ENCODE assay signal across 17 cellular contexts in the genomic region with DNA sequence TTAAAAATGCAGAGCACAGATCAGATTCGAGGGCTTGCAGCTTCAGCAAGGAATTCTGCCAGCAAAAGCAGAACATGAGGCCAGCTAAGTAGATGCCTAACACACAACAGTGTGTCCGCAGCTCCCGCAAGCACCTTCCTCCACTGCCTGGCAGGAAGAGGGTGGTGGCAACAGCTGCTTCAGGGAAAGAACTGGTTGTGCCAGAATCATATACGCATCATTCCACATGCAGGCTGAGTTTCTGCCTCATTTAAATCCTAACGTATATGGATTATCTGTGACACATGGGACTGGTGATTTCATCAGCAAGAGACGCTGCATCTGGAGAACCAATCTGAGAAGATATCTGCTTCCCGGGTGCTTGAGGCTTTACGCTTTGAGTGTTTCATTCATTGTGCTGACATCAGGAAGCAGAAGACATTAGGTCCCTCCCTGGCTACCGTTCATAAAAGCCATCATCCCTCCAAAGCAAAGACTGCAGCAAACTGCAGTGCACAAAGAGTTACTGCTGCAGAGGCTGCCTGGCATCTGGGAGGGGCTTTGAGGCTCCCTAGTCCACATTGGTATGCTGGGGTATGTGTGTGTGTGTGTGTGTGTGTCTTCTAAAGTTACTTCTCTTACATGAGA.
DNase-seq lines count a peak whose midpoint lies in the region; ATAC-seq and TF ChIP-seq lines count a peak whose summit lies in the region.
"Had no signal": no experiment of that assay in that cellular context is flagged by ENCODE, and none has a peak within 500 bp of the region (broad histone marks: within the 10 kb centered on the region; RNA-seq: fewer than 3 reads in every experiment).

No MANE protein-coding gene starts in this region.

- ATAC-seq in GM21423 (IDR thresholded peaks at IDR 0.05; ENCODE audit: unreplicated experiment) (no peak), right cardiac atrium (no peak), GM21381 (IDR thresholded peaks at IDR 0.05; ENCODE audit: unreplicated experiment) (no peak)
- ATAC-seq: activated naive CD4-positive, alpha-beta T cell treated with anti-CD3 and anti-CD28 coated beads, Interleukin-2, amount 50 U/mL, for 72 hours; left ventricle myocardium superior; T-helper 17 cell had no signal

- H3K4me1 ChIP-seq in endodermal cell (ENCODE audit: control insufficient read depth, insufficient read depth, low read length): no peaks in the 10 kb centered on the region
- H3K4me1 ChIP-seq in right cardiac atrium (ENCODE audit: control insufficient read depth, insufficient read depth, low read length): no peaks in the 10 kb centered on the region
- H3K4me1 ChIP-seq: BLaER1 had no signal

- H3K4me3 ChIP-seq in endodermal cell (ENCODE audit: low read length): no peak overlapping the region
- H3K4me3 ChIP-seq in right cardiac atrium (ENCODE audit: low read length): no peak overlapping the region
- H3K4me3 ChIP-seq: BLaER1 had no signal

- no peaks in the 10 kb centered on the region for H3K27me3 Mint-ChIP-seq in endodermal cell (ENCODE audit: insufficient read depth)
- H3K27me3 Mint-ChIP-seq: T-helper 17 cell had no signal

- H3K27ac Mint-ChIP-seq in endodermal cell: no peak overlapping the region
- H3K27ac Mint-ChIP-seq: activated naive CD4-positive, alpha-beta T cell treated with anti-CD3 and anti-CD28 coated beads, Interleukin-2, amount 50 U/mL, for 72 hours; T-helper 17 cell had no signal

- no peak overlapping the region for H3K9ac ChIP-seq in endodermal cell (ENCODE audit: extremely low read depth, low read length, poor library complexity, severe bottlenecking)
- H3K9ac ChIP-seq: BLaER1 had no signal

- TF ChIP-seq CTCF in C4-2B (conservative IDR thresholded peaks at IDR 0.05) (no peak), endodermal cell (conservative IDR thresholded peaks at IDR 0.05) (no peak)

- intact Hi-C loops in right cardiac atrium (cut with DNase I): no loop called here

- peak; percentile 23 for DNase-seq in NCI-H345 treated with DMSO at 0.1 percent for 48 hours (lab: John Stamatoyannopoulos, UW; ENCODE audit: unreplicated experiment)
- peak; percentile 63 for DNase-seq in endodermal cell
- DNase-seq in occipital lobe (lab: John Stamatoyannopoulos, UW): peak; percentile 71
- no peak for DNase-seq in activated CD4-positive, alpha-beta T cell treated with anti-CD3 and anti-CD28 coated beads, Interleukin-2, amount 50 U/mL, for 48 hours
- DNase-seq in right cardiac atrium: no peak
- DNase-seq: cortex of kidney; GF-D8; left ventricle myocardium superior; MV-4-11; stimulated activated CD4-positive, alpha-beta T cell treated with anti-CD3 and anti-CD28 coated beads, Interleukin-4, amount 100 ng/mL, for 1 hour; stimulated activated naive CD4-positive, alpha-beta T cell; T-helper 17 cell had no signal

- no peaks in the 10 kb centered on the region for H3K4me1 Mint-ChIP-seq in endodermal cell
- H3K4me1 Mint-ChIP-seq: T-helper 17 cell had no signal

- peak overlapping the region; percentile 64 for H3K27ac ChIP-seq in C4-2B
- H3K27ac ChIP-seq in endodermal cell (ENCODE audit: low read depth, low read length): no peak overlapping the region
- no peak overlapping the region for H3K27ac ChIP-seq in right cardiac atrium (ENCODE audit: low read length)
- H3K27ac ChIP-seq: BLaER1 had no signal

- H3K27me3 ChIP-seq in endodermal cell (ENCODE audit: control insufficient read depth, insufficient read depth, low read length, poor library complexity, severe bottlenecking) (no peaks in the 10 kb centered on the region), right cardiac atrium (ENCODE audit: control insufficient read depth, insufficient read depth) (no peaks in the 10 kb centered on the region)
- H3K27me3 ChIP-seq: BLaER1 had no signal

- no peak overlapping the region for H3K4me3 Mint-ChIP-seq in endodermal cell
- H3K4me3 Mint-ChIP-seq: T-helper 17 cell had no signal

- WGBS in endodermal cell (ENCODE audit: insufficient coverage in 1 of 2, insufficient read length in 1 of 2), 2 experiments: 84 to 88% methylated on average over 9 of the region's 9 CpGs
- WGBS in right cardiac atrium: 52% methylated on average over 9 of the region's 9 CpGs

- H3K9me3 Mint-ChIP-seq in endodermal cell: no peaks in the 10 kb centered on the region
- H3K9me3 Mint-ChIP-seq: activated naive CD4-positive, alpha-beta T cell treated with anti-CD3 and anti-CD28 coated beads, Interleukin-2, amount 50 U/mL, for 72 hours had no signal

- no peaks in the 10 kb centered on the region for H3K9me3 ChIP-seq in endodermal cell (ENCODE audit: control insufficient read depth, low read length)
- no peaks in the 10 kb centered on the region for H3K9me3 ChIP-seq in right cardiac atrium (ENCODE audit: control insufficient read depth, low read length)
- H3K9me3 ChIP-seq: BLaER1 had no signal

- H3K36me3 ChIP-seq in endodermal cell (ENCODE audit: control insufficient read depth, insufficient read depth, low read length): peaks cover 7% of the 10 kb centered on the region
- H3K36me3 ChIP-seq: BLaER1 had no signal

- no peaks in the 10 kb centered on the region for H3K36me3 Mint-ChIP-seq in endodermal cell (ENCODE audit: low read depth)
- H3K36me3 Mint-ChIP-seq: activated naive CD4-positive, alpha-beta T cell treated with anti-CD3 and anti-CD28 coated beads, Interleukin-2, amount 50 U/mL, for 72 hours had no signal

Comparison
In these comparisons a context has a peak if more than half of its experiments do, and no peak if none do; other contexts are left out.
1. DNase-seq: peak in NCI-H345 treated with DMSO at 0.1 percent for 48 hours (single experiment), endodermal cell (single experiment) and occipital lobe (single experiment); none in activated CD4-positive, alpha-beta T cell treated with anti-CD3 and anti-CD28 coated beads, Interleukin-2, amount 50 U/mL, for 48 hours (0 of 2) and right cardiac atrium (0 of 3).